1 cellular context compared by ENCODE assay signal in the genomic region with DNA sequence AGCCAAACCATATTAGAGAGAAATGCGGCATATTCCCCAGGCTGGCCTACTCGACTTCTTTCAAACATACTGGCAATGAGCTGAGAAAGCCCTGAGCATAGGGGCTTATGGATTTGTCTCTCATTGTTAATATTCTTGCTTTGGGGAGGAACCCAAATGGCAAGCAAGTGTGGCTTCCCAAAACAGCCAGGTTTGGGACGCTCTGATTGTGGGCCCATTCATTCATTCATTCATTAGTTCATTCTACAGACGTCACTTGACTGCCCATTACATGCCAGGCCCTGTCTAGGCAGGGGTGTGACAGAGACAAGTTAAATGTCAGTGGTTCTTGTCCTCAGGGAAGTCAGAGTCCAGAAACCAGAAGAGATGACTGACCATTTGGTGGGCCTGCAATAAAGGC.
TF ChIP-seq lines count a peak whose summit lies in the region.

No MANE protein-coding gene starts in this region.

TF ChIP-seq in GM23338, 12 proteins besides CTCF, POLR2A, EP300 and RAD21 (continued from another document):
- TF ChIP-seq, protein P1, sequence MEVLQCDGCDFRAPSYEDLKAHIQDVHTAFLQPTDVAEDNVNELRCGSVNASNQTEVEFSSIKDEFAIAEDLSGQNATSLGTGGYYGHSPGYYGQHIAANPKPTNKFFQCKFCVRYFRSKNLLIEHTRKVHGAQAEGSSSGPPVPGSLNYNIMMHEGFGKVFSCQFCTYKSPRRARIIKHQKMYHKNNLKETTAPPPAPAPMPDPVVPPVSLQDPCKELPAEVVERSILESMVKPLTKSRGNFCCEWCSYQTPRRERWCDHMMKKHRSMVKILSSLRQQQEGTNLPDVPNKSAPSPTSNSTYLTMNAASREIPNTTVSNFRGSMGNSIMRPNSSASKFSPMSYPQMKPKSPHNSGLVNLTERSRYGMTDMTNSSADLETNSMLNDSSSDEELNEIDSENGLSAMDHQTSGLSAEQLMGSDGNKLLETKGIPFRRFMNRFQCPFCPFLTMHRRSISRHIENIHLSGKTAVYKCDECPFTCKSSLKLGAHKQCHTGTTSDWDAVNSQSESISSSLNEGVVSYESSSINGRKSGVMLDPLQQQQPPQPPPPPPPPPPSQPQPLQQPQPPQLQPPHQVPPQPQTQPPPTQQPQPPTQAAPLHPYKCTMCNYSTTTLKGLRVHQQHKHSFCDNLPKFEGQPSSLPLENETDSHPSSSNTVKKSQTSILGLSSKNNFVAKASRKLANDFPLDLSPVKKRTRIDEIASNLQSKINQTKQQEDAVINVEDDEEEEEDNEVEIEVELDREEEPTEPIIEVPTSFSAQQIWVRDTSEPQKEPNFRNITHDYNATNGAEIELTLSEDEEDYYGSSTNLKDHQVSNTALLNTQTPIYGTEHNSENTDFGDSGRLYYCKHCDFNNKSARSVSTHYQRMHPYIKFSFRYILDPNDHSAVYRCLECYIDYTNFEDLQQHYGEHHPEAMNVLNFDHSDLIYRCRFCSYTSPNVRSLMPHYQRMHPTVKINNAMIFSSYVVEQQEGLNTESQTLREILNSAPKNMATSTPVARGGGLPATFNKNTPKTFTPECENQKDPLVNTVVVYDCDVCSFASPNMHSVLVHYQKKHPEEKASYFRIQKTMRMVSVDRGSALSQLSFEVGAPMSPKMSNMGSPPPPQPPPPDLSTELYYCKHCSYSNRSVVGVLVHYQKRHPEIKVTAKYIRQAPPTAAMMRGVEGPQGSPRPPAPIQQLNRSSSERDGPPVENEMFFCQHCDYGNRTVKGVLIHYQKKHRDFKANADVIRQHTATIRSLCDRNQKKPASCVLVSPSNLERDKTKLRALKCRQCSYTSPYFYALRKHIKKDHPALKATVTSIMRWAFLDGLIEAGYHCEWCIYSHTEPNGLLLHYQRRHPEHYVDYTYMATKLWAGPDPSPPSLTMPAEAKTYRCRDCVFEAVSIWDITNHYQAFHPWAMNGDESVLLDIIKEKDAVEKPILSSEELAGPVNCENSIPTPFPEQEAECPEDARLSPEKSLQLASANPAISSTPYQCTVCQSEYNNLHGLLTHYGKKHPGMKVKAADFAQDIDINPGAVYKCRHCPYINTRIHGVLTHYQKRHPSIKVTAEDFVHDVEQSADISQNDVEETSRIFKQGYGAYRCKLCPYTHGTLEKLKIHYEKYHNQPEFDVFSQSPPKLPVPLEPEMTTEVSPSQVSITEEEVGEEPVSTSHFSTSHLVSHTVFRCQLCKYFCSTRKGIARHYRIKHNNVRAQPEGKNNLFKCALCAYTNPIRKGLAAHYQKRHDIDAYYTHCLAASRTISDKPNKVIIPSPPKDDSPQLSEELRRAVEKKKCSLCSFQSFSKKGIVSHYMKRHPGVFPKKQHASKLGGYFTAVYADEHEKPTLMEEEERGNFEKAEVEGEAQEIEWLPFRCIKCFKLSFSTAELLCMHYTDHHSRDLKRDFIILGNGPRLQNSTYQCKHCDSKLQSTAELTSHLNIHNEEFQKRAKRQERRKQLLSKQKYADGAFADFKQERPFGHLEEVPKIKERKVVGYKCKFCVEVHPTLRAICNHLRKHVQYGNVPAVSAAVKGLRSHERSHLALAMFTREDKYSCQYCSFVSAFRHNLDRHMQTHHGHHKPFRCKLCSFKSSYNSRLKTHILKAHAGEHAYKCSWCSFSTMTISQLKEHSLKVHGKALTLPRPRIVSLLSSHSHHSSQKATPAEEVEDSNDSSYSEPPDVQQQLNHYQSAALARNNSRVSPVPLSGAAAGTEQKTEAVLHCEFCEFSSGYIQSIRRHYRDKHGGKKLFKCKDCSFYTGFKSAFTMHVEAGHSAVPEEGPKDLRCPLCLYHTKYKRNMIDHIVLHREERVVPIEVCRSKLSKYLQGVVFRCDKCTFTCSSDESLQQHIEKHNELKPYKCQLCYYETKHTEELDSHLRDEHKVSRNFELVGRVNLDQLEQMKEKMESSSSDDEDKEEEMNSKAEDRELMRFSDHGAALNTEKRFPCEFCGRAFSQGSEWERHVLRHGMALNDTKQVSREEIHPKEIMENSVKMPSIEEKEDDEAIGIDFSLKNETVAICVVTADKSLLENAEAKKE (CRISPR knock-in tag; IDR thresholded peaks at IDR 0.05) = no peak
- TF ChIP-seq EZH2phosphoT487 (IDR thresholded peaks at IDR 0.05; ENCODE audit: unreplicated experiment) = no peak
- no peak for TF ChIP-seq POLR2AphosphoS5 (IDR thresholded peaks at IDR 0.05; ENCODE audit: low read depth)
- TF ChIP-seq CREB1 (CRISPR knock-in tag; IDR thresholded peaks at IDR 0.05; ENCODE audit: low read depth) = no peak
- TF ChIP-seq STAT1 (IDR thresholded peaks at IDR 0.05; ENCODE audit: unreplicated experiment) = no peak
- no peak for TF ChIP-seq NANOG (IDR thresholded peaks at IDR 0.05; ENCODE audit: borderline replicate concordance)
- TF ChIP-seq ZNF114 (CRISPR knock-in tag; IDR thresholded peaks at IDR 0.05) = no peak
- TF ChIP-seq JUNB (IDR thresholded peaks at IDR 0.05; ENCODE audit: unreplicated experiment) = no peak
- TF ChIP-seq, protein P2, sequence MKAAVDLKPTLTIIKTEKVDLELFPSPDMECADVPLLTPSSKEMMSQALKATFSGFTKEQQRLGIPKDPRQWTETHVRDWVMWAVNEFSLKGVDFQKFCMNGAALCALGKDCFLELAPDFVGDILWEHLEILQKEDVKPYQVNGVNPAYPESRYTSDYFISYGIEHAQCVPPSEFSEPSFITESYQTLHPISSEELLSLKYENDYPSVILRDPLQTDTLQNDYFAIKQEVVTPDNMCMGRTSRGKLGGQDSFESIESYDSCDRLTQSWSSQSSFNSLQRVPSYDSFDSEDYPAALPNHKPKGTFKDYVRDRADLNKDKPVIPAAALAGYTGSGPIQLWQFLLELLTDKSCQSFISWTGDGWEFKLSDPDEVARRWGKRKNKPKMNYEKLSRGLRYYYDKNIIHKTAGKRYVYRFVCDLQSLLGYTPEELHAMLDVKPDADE (IDR thresholded peaks at IDR 0.05) = no peak
- TF ChIP-seq ZNF331 (CRISPR knock-in tag; IDR thresholded peaks at IDR 0.05; ENCODE audit: low read depth) = no peak
